8 cellular contexts compared by ENCODE assay signal in the genomic region with DNA sequence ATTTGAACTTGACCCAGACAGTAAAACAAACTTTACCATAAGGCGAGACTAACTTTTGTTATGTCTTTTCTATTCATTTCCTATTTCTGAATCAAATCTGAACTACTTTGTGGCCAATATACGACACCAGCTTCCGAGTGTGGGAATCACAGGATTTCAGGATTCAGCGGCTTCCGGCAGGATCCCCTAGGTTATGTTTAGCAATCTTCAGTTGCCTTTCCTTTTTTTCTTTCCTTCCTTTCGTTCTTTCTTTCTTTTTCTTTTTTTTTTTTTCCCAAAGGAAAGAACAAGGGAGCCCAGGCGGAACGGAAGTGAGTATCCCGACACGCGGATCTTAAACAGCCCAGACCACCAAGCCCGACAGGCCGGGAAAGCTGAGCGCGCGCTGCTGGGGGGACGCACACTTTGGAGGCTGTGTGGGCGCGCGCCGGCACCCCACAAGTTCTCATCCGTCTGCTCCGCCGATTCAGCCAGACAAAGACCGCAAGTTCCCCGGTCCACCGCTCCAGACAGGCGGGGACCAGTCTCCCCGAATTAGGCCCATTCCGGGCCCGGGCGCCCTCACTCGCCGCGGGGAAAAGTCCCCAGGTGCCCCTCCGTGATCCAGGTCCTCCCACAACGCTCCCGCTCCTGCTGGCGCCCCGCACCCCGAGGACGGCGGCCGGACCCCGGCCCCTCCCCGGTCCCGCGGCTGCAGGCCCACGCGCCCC. TPM values are rescaled to one million over a fixed set of nuclear protein-coding genes. Genes with fewer than 3 reads are reported as not detected.
DNase-seq lines count a peak whose midpoint lies in the region; ATAC-seq lines count a peak whose summit lies in the region.

No MANE protein-coding gene starts in this region.

- in situ Hi-C loops in SK-MEL-5 (cut with HindIII; ENCODE audit: low pct_unique_long_range_greater_than_20kb, low sequenced_read_pairs) = no loop called here

- ATAC-seq in GM21360 (IDR thresholded peaks at IDR 0.05; ENCODE audit: unreplicated experiment) (peak; percentile 12), HG03378 (IDR thresholded peaks at IDR 0.05; ENCODE audit: unreplicated experiment) (no peak)

- peak; percentile 58 for DNase-seq in AG08396 (ENCODE audit: low spot score)
- peak; percentile 55 for DNase-seq in SK-MEL-5 (ENCODE audit: low read depth, low spot score)
- peak; percentile 60 for DNase-seq in astrocyte of the hippocampus (ENCODE audit: low read depth, low spot score)
- DNase-seq in iPS-NIHi11 (ENCODE audit: low spot score) = peak; percentile 53
- DNase-seq in stimulated activated CD4-positive, alpha-beta T cell treated with anti-CD3 and anti-CD28 coated beads, Interleukin-1b, Interleukin-23, amount 100 ng/mL, for 48 hours = peak; percentile 27
- DNase-seq in NCI-H2196 (lab: John Stamatoyannopoulos, UW; ENCODE audit: unreplicated experiment) = no peak

RNA-seq across cellular contexts. Expression of gene TBC1D16, which starts 0.5 kb away (rescaled TPM):
- total RNA-seq in SK-MEL-5 (2014; rRNA removed; shearing (Covaris generic)) = 1,021 and 1,023 TPM in 2 replicates
- polyA plus RNA-seq in SK-MEL-5 (2015; cell fraction: cytosol; rRNA removed) = 967 and 1,143 TPM in 2 replicates
- polyA plus RNA-seq in SK-MEL-5 (2015; cell fraction: nucleus; rRNA removed) = 973 and 1,036 TPM in 2 replicates

RNA-seq across cellular contexts. Expression of gene CCDC40, which starts 1.3 kb away (rescaled TPM):
- total RNA-seq in SK-MEL-5 (2014; rRNA removed; shearing (Covaris generic)) = 9.0 and 12.9 TPM in 2 replicates
- polyA plus RNA-seq in SK-MEL-5 (2015; cell fraction: cytosol; rRNA removed) = 9.8 and 17.5 TPM in 2 replicates
- 69.5 and 75.4 TPM in 2 replicates for polyA plus RNA-seq in SK-MEL-5 (2015; cell fraction: nucleus; rRNA removed)
